In genomic region chr2:239300242-239300641, GRCh38 we compare ENCODE assay signal across 19 cellular contexts.
DNase-seq lines count a peak whose midpoint lies in the region; ATAC-seq and TF ChIP-seq lines count a peak whose summit lies in the region.
"Had no signal": no experiment of that assay in that cellular context is flagged by ENCODE, and none has a peak within 500 bp of the region (broad histone marks: within the 10 kb centered on the region; RNA-seq: fewer than 3 reads in every experiment).

No MANE protein-coding gene starts in this region.

- no peak for TF ChIP-seq EP300 in transverse colon (IDR thresholded peaks at IDR 0.05; ENCODE audit: low read depth)

- H3K27me3 ChIP-seq in heart left ventricle (no peaks in the 10 kb centered on the region), transverse colon (no peaks in the 10 kb centered on the region)
- no peaks in the 10 kb centered on the region for H3K27me3 ChIP-seq in naive thymus-derived CD4-positive, alpha-beta T cell (ENCODE audit: control insufficient read depth in 2 of 2, insufficient read depth in 2 of 2, low read length in 2 of 2)
- H3K27me3 ChIP-seq: esophagus squamous epithelium had no signal

- H3K9me3 ChIP-seq in heart left ventricle (no peaks in the 10 kb centered on the region), transverse colon (no peaks in the 10 kb centered on the region)
- no peaks in the 10 kb centered on the region for H3K9me3 ChIP-seq in naive thymus-derived CD4-positive, alpha-beta T cell (ENCODE audit: control insufficient read depth in 2 of 3, low read length in 3 of 3)
- H3K9me3 ChIP-seq: esophagus squamous epithelium had no signal

- H3K27ac ChIP-seq in heart left ventricle (peak overlapping the region in 6 of 12 donors; percentile 1 to 90 (median 20)), transverse colon (peak overlapping the region; percentile 64 to 87 (median 80))
- H3K27ac ChIP-seq in naive thymus-derived CD4-positive, alpha-beta T cell (ENCODE audit: low read depth, low read length) = no peak overlapping the region
- H3K27ac ChIP-seq: KMS-11 had no signal

- peaks cover 4 to 85% (median 57%) of the 10 kb centered on the region in 12 donors for H3K4me1 ChIP-seq in heart left ventricle
- peaks cover 48% of the 10 kb centered on the region in 2 donors for H3K4me1 ChIP-seq in naive thymus-derived CD4-positive, alpha-beta T cell (ENCODE audit: control insufficient read depth in 2 of 2, insufficient read depth in 2 of 2, low read length in 2 of 2)
- peaks cover 61 to 93% (median 87%) of the 10 kb centered on the region in 4 donors for H3K4me1 ChIP-seq in transverse colon

- DNase-seq in Right ventricle myocardium inferior (ENCODE audit: missing footprints) (no peak), heart left ventricle (no peak), transverse colon (no peak), NCI-H2227 (lab: John Stamatoyannopoulos, UW; ENCODE audit: unreplicated experiment) (no peak), SKM-1 (lab: John Stamatoyannopoulos, UW; ENCODE audit: unreplicated experiment) (no peak)
- DNase-seq in naive thymus-derived CD4-positive, alpha-beta T cell = no peak
- DNase-seq: activated gamma-delta T cell; COR-L47; esophagus squamous epithelium; GF-D8; GOT3; NCI-H1092 treated with DMSO at 0.1 percent for 48 hours; occipital lobe; stimulated activated CD4-positive, alpha-beta T cell treated with anti-CD3 and anti-CD28 coated beads, Interleukin-12 subunit alpha, Interleukin-12 subunit beta, amount 100 ng/mL, for 4 hours; SW 1271 had no signal

- no peaks in the 10 kb centered on the region for H3K27me3 Mint-ChIP-seq in dendritic cell treated with granulocyte-macrophage colony-stimulating factor and Interleukin-4, amounts not matched to agents 40 ng/mL and 50 ng/mL, for 4 days
- no peaks in the 10 kb centered on the region for H3K27me3 Mint-ChIP-seq in naive thymus-derived CD4-positive, alpha-beta T cell
- H3K27me3 Mint-ChIP-seq: stimulated activated memory B cell treated with anti-CD40 and anti-IgM and Interleukin-4, amounts not matched to agents 10 μg/mL and 1 μg/mL and 100 μg/mL, for 72 hours had no signal

- peak overlapping the region in 6 of 12 donors; percentile 5 to 42 (median 9) for H3K4me3 ChIP-seq in heart left ventricle
- H3K4me3 ChIP-seq in naive thymus-derived CD4-positive, alpha-beta T cell (ENCODE audit: low read length) = no peak overlapping the region
- peak overlapping the region in 3 of 4 donors; percentile 10 to 22 (median 16) for H3K4me3 ChIP-seq in transverse colon

- peaks cover 42% of the 10 kb centered on the region for H3K4me1 Mint-ChIP-seq in dendritic cell treated with granulocyte-macrophage colony-stimulating factor and Interleukin-4, amounts not matched to agents 40 ng/mL and 50 ng/mL, for 4 days (ENCODE audit: low read depth)
- H3K4me1 Mint-ChIP-seq in naive thymus-derived CD4-positive, alpha-beta T cell = peaks cover 22 to 87% (median 74%) of the 10 kb centered on the region in 7 donors

- H3K27ac Mint-ChIP-seq in dendritic cell treated with granulocyte-macrophage colony-stimulating factor and Interleukin-4, amounts not matched to agents 40 ng/mL and 50 ng/mL, for 4 days = peak overlapping the region; percentile 43
- peak overlapping the region in 8 of 9 donors; percentile 11 to 96 (median 76) for H3K27ac Mint-ChIP-seq in naive thymus-derived CD4-positive, alpha-beta T cell
- H3K27ac Mint-ChIP-seq: stimulated activated memory B cell treated with anti-CD40 and anti-IgM and Interleukin-4, amounts not matched to agents 10 μg/mL and 1 μg/mL and 100 μg/mL, for 72 hours had no signal

- H3K36me3 ChIP-seq in heart left ventricle (no peaks in the 10 kb centered on the region), transverse colon (no peaks in the 10 kb centered on the region)
- no peaks in the 10 kb centered on the region for H3K36me3 ChIP-seq in naive thymus-derived CD4-positive, alpha-beta T cell (ENCODE audit: control insufficient read depth in 2 of 3, insufficient read depth in 3 of 3, low read length in 3 of 3)
- H3K36me3 ChIP-seq: esophagus squamous epithelium had no signal

- POLR2A ChIA-PET in naive thymus-derived CD4-positive, alpha-beta T cell (lab: Charles Lee) = interaction anchor here (0.9 to 20.2 kb wide), 5 partner anchors 11 to 80 kb away, joined by 3 to 362 read pairs (median 5); no protein-coding TSS in a partner anchor

- in situ Hi-C loops in transverse colon (cut with MboI; ENCODE audit: low pct_ligation_motif_present in 1 of 4, low pct_unique_long_range_greater_than_20kb in 1 of 4, low sequenced_read_pairs in 3 of 4) = no loop called here

- H3K4me3 Mint-ChIP-seq in dendritic cell treated with granulocyte-macrophage colony-stimulating factor and Interleukin-4, amounts not matched to agents 40 ng/mL and 50 ng/mL, for 4 days = no peak overlapping the region
- H3K4me3 Mint-ChIP-seq in naive thymus-derived CD4-positive, alpha-beta T cell = peak overlapping the region in 1 of 10 donors; percentile 43
- H3K4me3 Mint-ChIP-seq: stimulated activated memory B cell treated with anti-CD40 and anti-IgM and Interleukin-4, amounts not matched to agents 10 μg/mL and 1 μg/mL and 100 μg/mL, for 72 hours had no signal

- ATAC-seq in Right ventricle myocardium inferior (peak; percentile 23), heart left ventricle (no peak), HG02884 (IDR thresholded peaks at IDR 0.05; ENCODE audit: unreplicated experiment) (no peak)
- no peak for ATAC-seq in naive thymus-derived CD4-positive, alpha-beta T cell
- ATAC-seq: stimulated activated memory B cell treated with anti-CD40 and anti-IgM and Interleukin-4, amounts not matched to agents 10 μg/mL and 1 μg/mL and 100 μg/mL, for 72 hours had no signal

- 86 to 94% (median 90%) methylated on average over 5 of the region's 5 CpGs for WGBS in heart left ventricle, 4 donors
- 70 to 87% methylated on average over 3 to 5 of the region's 5 CpGs for WGBS in transverse colon (ENCODE audit: low coverage in 1 of 2), 2 donors

- CTCF ChIA-PET in naive thymus-derived CD4-positive, alpha-beta T cell (lab: Charles Lee) = interaction anchor here (0.9 to 1.5 kb wide), 4 partner anchors 27 to 97 kb away, joined by 3 to 6 read pairs (median 4); no protein-coding TSS in a partner anchor

- peaks cover 10% of the 10 kb centered on the region for H3K36me3 Mint-ChIP-seq in dendritic cell treated with granulocyte-macrophage colony-stimulating factor and Interleukin-4, amounts not matched to agents 40 ng/mL and 50 ng/mL, for 4 days (ENCODE audit: low read depth)
- peaks cover 0 to 3% (median 0%) of the 10 kb centered on the region in 5 donors for H3K36me3 Mint-ChIP-seq in naive thymus-derived CD4-positive, alpha-beta T cell

- H3K9me3 Mint-ChIP-seq in dendritic cell treated with granulocyte-macrophage colony-stimulating factor and Interleukin-4, amounts not matched to agents 40 ng/mL and 50 ng/mL, for 4 days = no peaks in the 10 kb centered on the region
- H3K9me3 Mint-ChIP-seq in naive thymus-derived CD4-positive, alpha-beta T cell = no peaks in the 10 kb centered on the region
- H3K9me3 Mint-ChIP-seq: stimulated activated memory B cell treated with anti-CD40 and anti-IgM and Interleukin-4, amounts not matched to agents 10 μg/mL and 1 μg/mL and 100 μg/mL, for 72 hours had no signal

- TF ChIP-seq POLR2A in heart left ventricle (IDR thresholded peaks at IDR 0.05) = no peak
- no peak for TF ChIP-seq POLR2A in transverse colon (IDR thresholded peaks at IDR 0.05)

- intact Hi-C loops in Right ventricle myocardium inferior (cut with DNase I) (no loop called here), heart left ventricle (cut with DNase I) (no loop called here), transverse colon (cut with DNase I; ENCODE audit: low total_unique reads) (loop anchor here (10.0 kb wide), 1 partner anchor 185 kb away; no protein-coding TSS in a partner anchor)
- intact Hi-C loops in dendritic cell treated with granulocyte-macrophage colony-stimulating factor and Interleukin-4, amounts not matched to agents 40 ng/mL and 50 ng/mL, for 4 days (cut with micrococcal nuclease) = no loop called here
- intact Hi-C loops in naive thymus-derived CD4-positive, alpha-beta T cell (cut with micrococcal nuclease) = no loop called here

- no peak for TF ChIP-seq CTCF in heart left ventricle (IDR thresholded peaks at IDR 0.05)
- TF ChIP-seq CTCF in transverse colon (IDR thresholded peaks at IDR 0.05) = no peak
